1 cellular context compared by ENCODE assay signal in the genomic region with DNA sequence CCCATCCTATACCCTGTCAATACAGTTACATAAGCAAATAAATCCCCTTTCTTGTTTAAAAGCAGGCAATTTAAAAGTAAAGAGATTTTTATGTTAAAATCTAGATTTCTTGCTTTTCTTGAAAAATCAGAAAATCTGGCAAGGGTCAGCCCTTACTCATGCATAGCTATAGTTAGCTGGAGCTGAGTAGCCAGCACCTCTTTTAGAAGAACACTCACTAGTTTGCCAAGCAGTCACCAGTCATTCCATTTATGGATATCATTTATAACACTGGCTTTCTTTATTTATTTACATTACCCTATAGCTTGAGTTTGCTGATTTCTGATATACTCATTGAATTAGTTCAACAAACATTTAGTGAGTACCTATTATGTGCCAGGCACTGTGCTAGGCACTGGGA.
TF ChIP-seq lines count a peak whose summit lies in the region.

No MANE protein-coding gene starts in this region.

TF ChIP-seq in endothelial cell of umbilical vein, 7 proteins besides CTCF, POLR2A, EP300 and RAD21:
- TF ChIP-seq GATA2 (IDR thresholded peaks at IDR 0.05; ENCODE audit: insufficient read depth, insufficient read length, low read depth, low read length) (no peak), FOS (IDR thresholded peaks at IDR 0.05; ENCODE audit: borderline replicate concordance, insufficient read depth, low read length) (no peak), EZH2 (IDR thresholded peaks at IDR 0.05; ENCODE audit: borderline replicate concordance, low read depth, low read length, severe bottlenecking) (no peak), MYC (IDR thresholded peaks at IDR 0.05; ENCODE audit: low read depth, low read length) (no peak), POLR2AphosphoS5 (IDR thresholded peaks at IDR 0.05; ENCODE audit: insufficient read depth, low read depth, low read length) (no peak), JUN (IDR thresholded peaks at IDR 0.05; ENCODE audit: borderline replicate concordance, insufficient read depth, insufficient read length, low read depth) (no peak)
- TF ChIP-seq, protein P1, sequence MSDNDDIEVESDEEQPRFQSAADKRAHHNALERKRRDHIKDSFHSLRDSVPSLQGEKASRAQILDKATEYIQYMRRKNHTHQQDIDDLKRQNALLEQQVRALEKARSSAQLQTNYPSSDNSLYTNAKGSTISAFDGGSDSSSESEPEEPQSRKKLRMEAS (IDR thresholded peaks at IDR 0.05; ENCODE audit: insufficient read depth, insufficient read length) = no peak
